11 cellular contexts compared by ENCODE assay signal in genomic region chr6:166541876-166542579, GRCh38. TPM values are rescaled to one million over a fixed set of nuclear protein-coding genes. Genes with fewer than 3 reads are reported as not detected.
A peak's percentile ranks its signal among the peaks of the same experiment; 100 is the strongest.
DNase-seq lines count a peak whose midpoint lies in the region; ATAC-seq and TF ChIP-seq lines count a peak whose summit lies in the region.
"Had no signal": no experiment of that assay in that cellular context is flagged by ENCODE, and none has a peak within 500 bp of the region (broad histone marks: within the 10 kb centered on the region; RNA-seq: fewer than 3 reads in every experiment).

No MANE protein-coding gene starts in this region.

- H3K4me1 Mint-ChIP-seq in activated CD8-positive, alpha-beta memory T cell treated with anti-CD3 and anti-CD28 coated beads, Interleukin-2, amount 10 ng/mL, durations not matched to agents 7 days and 5 days, result peaks cover 36% of the 10 kb centered on the region

- no peak for TF ChIP-seq RAD21 in IMR-90 (IDR thresholded peaks at IDR 0.05; ENCODE audit: low read length)

- H2BK20ac ChIP-seq in IMR-90 (ENCODE audit: low read depth, low read length), result no peak overlapping the region

- no peak overlapping the region for H3K4me2 ChIP-seq in IMR-90 (ENCODE audit: low read depth, low read length)
- H3K4me2 ChIP-seq: smooth muscle cell had no signal

- peak; percentile 25 for ATAC-seq in activated CD8-positive, alpha-beta memory T cell treated with anti-CD3 and anti-CD28 coated beads, Interleukin-2, amount 10 ng/mL, durations not matched to agents 7 days and 5 days
- peak; percentile 69 for ATAC-seq in IMR-90 (ENCODE audit: low read depth)
- peak; percentile 52 for ATAC-seq in sciatic nerve

- peaks cover 5% of the 10 kb centered on the region for H3K36me3 Mint-ChIP-seq in activated CD8-positive, alpha-beta memory T cell treated with anti-CD3 and anti-CD28 coated beads, Interleukin-2, amount 10 ng/mL, durations not matched to agents 7 days and 5 days

- 50% methylated on average over 1 of the region's 12 CpGs; no CpG with 5 or more reads in 1 of the 2 experiments for WGBS in IMR-90 (ENCODE audit: extremely low coverage in 2 of 2, insufficient read length in 1 of 2), 2 experiments

- H4K91ac ChIP-seq in IMR-90 (ENCODE audit: insufficient read depth, low read depth, low read length), result no peak overlapping the region

- in situ Hi-C loops in IMR-90 (cut with MboI; ENCODE audit: low sequenced_read_pairs), result no loop called here

- no peak overlapping the region for H3K56ac ChIP-seq in IMR-90 (ENCODE audit: extremely low read depth, insufficient read depth, low read length)

- POLR2A ChIA-PET in IMR-90 (lab: Charles Lee; ENCODE audit: unreplicated experiment), result interaction anchor here (0.6 kb wide), 1 partner anchor 22 kb away, joined by 3 read pairs; no protein-coding TSS in a partner anchor

- intact Hi-C loops in IMR-90 (cut with micrococcal nuclease), result no loop called here
- intact Hi-C loops in sciatic nerve (cut with DNase I), result no loop called here

- H2BK120ac ChIP-seq in IMR-90 (ENCODE audit: low read depth, low read length), result no peak overlapping the region

- BruUV-seq in IMR-90 (replicated peaks; lab: Mats Ljungman, UMichigan), result no TSS peak

- no peaks in the 10 kb centered on the region for H3K9me3 Mint-ChIP-seq in activated CD8-positive, alpha-beta memory T cell treated with anti-CD3 and anti-CD28 coated beads, Interleukin-2, amount 10 ng/mL, durations not matched to agents 7 days and 5 days (ENCODE audit: low read depth)

- CTCF ChIA-PET in activated CD8-positive, alpha-beta memory T cell treated with anti-CD3 and anti-CD28 coated beads, Interleukin-2, amount 10 ng/mL, durations not matched to agents 7 days and 5 days (lab: Charles Lee), result interaction anchor here (0.9 kb wide), 1 partner anchor 25 kb away, joined by 3 read pairs; no protein-coding TSS in a partner anchor
- CTCF ChIA-PET in IMR-90 (lab: Yijun Ruan, JAX), result no interaction called here

- no peaks in the 10 kb centered on the region for H3K27me3 Mint-ChIP-seq in activated CD8-positive, alpha-beta memory T cell treated with anti-CD3 and anti-CD28 coated beads, Interleukin-2, amount 10 ng/mL, durations not matched to agents 7 days and 5 days

- no peaks in the 10 kb centered on the region for H3K27me3 ChIP-seq in IMR-90 (ENCODE audit: control insufficient read depth, insufficient read depth, low read length)
- H3K27me3 ChIP-seq: tibial artery had no signal

- H3K14ac ChIP-seq in IMR-90 (replicated peaks; ENCODE audit: low read depth, low read length), result no peak overlapping the region

- H3K36me3 ChIP-seq in IMR-90 (ENCODE audit: control insufficient read depth, insufficient read depth, low read length), result peaks cover 17% of the 10 kb centered on the region
- H3K36me3 ChIP-seq: tibial artery had no signal

- H3K4me3 ChIP-seq in IMR-90 (ENCODE audit: insufficient read depth, low read depth, low read length), result no peak overlapping the region
- H3K4me3 ChIP-seq in choroid plexus epithelial cell (ENCODE audit: low read depth, low read length), result no peak overlapping the region
- H3K4me3 ChIP-seq: smooth muscle cell, tibial artery had no signal

- H3K27ac ChIP-seq in IMR-90 (ENCODE audit: insufficient read depth, low read length), result no peak overlapping the region
- H3K27ac ChIP-seq: tibial artery had no signal

- peaks cover 17% of the 10 kb centered on the region; the same call in 1 of the 2 replicates for H4K20me1 ChIP-seq in IMR-90 (ENCODE audit: insufficient read depth, low read length)

- no peak overlapping the region for H2AK5ac ChIP-seq in IMR-90 (ENCODE audit: low read depth, low read length)

- H2AK9ac ChIP-seq in IMR-90 (replicated peaks; ENCODE audit: low read depth, low read length, poor library complexity), result no peak overlapping the region

- no peak overlapping the region for H2BK5ac ChIP-seq in IMR-90 (ENCODE audit: low read depth, low read length, poor library complexity, severe bottlenecking)

- no peak overlapping the region for H4K5ac ChIP-seq in IMR-90 (ENCODE audit: low read depth, low read length)

- no peak overlapping the region for H3K18ac ChIP-seq in IMR-90 (ENCODE audit: low read depth, low read length)

- H3K4me3 Mint-ChIP-seq in activated CD8-positive, alpha-beta memory T cell treated with anti-CD3 and anti-CD28 coated beads, Interleukin-2, amount 10 ng/mL, durations not matched to agents 7 days and 5 days, result peak overlapping the region; percentile 70

- H3K23ac ChIP-seq in IMR-90 (ENCODE audit: low read depth, low read length), result no peak overlapping the region

- H3K9me1 ChIP-seq in IMR-90 (ENCODE audit: insufficient read depth, low read length), result peaks cover 12% of the 10 kb centered on the region; the same call in 1 of the 2 replicates

- H3K27ac Mint-ChIP-seq in activated CD8-positive, alpha-beta memory T cell treated with anti-CD3 and anti-CD28 coated beads, Interleukin-2, amount 10 ng/mL, durations not matched to agents 7 days and 5 days, result peak overlapping the region; percentile 93

- no peaks in the 10 kb centered on the region for H3K9me3 ChIP-seq in IMR-90 (ENCODE audit: control insufficient read depth, insufficient read depth, low read length)

- TF ChIP-seq CTCF in IMR-90 (conservative IDR thresholded peaks at IDR 0.05; ENCODE audit: low read depth, low read length) (no peak), choroid plexus epithelial cell (conservative IDR thresholded peaks at IDR 0.05; ENCODE audit: low read depth, low read length) (no peak)

- no peak overlapping the region for H2AFZ ChIP-seq in IMR-90 (replicated peaks; ENCODE audit: low read length, poor library complexity)

- TF ChIP-seq POLR2A in IMR-90 (IDR thresholded peaks at IDR 0.05; ENCODE audit: low read depth, low read length), result no peak

- no peak overlapping the region for H3K4ac ChIP-seq in IMR-90 (ENCODE audit: low read depth, low read length)

- DNase-seq in activated CD8-positive, alpha-beta memory T cell treated with anti-CD3 and anti-CD28 coated beads, Interleukin-2, amount 10 ng/mL, durations not matched to agents 7 days and 5 days, result peak; percentile 47
- DNase-seq in activated CD8-positive, alpha-beta memory T cell treated with anti-CD3 and anti-CD28 coated beads, Interleukin-2, amount 50 U/mL, for 4 hours, result no peak
- DNase-seq in IMR-90 (peak; percentile 21), choroid plexus epithelial cell (ENCODE audit: low read depth) (peak; percentile 26), sciatic nerve (ENCODE audit: low spot score) (no peak), GM03348 (ENCODE audit: low spot score) (no peak), RKO (ENCODE audit: low spot score) (no peak), medulla oblongata (ENCODE audit: extremely low spot score) (no peak)
- DNase-seq: NCI-H1417 had no signal

- H4K8ac ChIP-seq in IMR-90 (ENCODE audit: low read depth in 2 of 2, low read length in 2 of 2), result no peak overlapping the region

- H2BK15ac ChIP-seq in IMR-90 (ENCODE audit: low read depth, low read length), result no peak overlapping the region

- H3K79me1 ChIP-seq in IMR-90 (ENCODE audit: low read depth in 1 of 2, low read length in 2 of 2), result peaks cover 13 to 31% of the 10 kb centered on the region in 2 experiments; a peak in 3 of 4 replicates

- peaks cover 5% of the 10 kb centered on the region; the same call in 1 of the 2 replicates for H3K4me1 ChIP-seq in IMR-90 (ENCODE audit: control insufficient read depth, insufficient read depth, low read length)
- H3K4me1 ChIP-seq: tibial artery had no signal

- dilution Hi-C loops in IMR-90 (cut with HindIII; ENCODE audit: low sequenced_read_pairs, unreplicated experiment), result no loop called here

- H3K9ac ChIP-seq in IMR-90 (ENCODE audit: low read depth, low read length), result no peak overlapping the region

TF ChIP-seq in IMR-90, 13 proteins besides CTCF, POLR2A, EP300 and RAD21:
- TF ChIP-seq RCOR1 (IDR thresholded peaks at IDR 0.05; ENCODE audit: insufficient replicate concordance, low read length), result no peak
- TF ChIP-seq MXI1 (IDR thresholded peaks at IDR 0.05; ENCODE audit: borderline replicate concordance, low read depth, low read length), result no peak
- no peak for TF ChIP-seq NFE2L2 (IDR thresholded peaks at IDR 0.05; ENCODE audit: low read depth, low read length)
- TF ChIP-seq CHD1 (IDR thresholded peaks at IDR 0.05; ENCODE audit: low read depth, low read length), result no peak
- no peak for TF ChIP-seq MAFK (IDR thresholded peaks at IDR 0.05; ENCODE audit: low read depth, low read length)
- no peak for TF ChIP-seq FOS (IDR thresholded peaks at IDR 0.05; ENCODE audit: low read depth, low read length)
- no peak for TF ChIP-seq CEBPB (IDR thresholded peaks at IDR 0.05; ENCODE audit: low read depth, low read length)
- no peak for TF ChIP-seq SMC3 (IDR thresholded peaks at IDR 0.05; ENCODE audit: low read depth, low read length)
- TF ChIP-seq BHLHE40 (IDR thresholded peaks at IDR 0.05; ENCODE audit: low read depth, low read length), result no peak
- no peak for TF ChIP-seq USF2 (IDR thresholded peaks at IDR 0.05; ENCODE audit: low read depth, low read length)
- TF ChIP-seq RFX5 (IDR thresholded peaks at IDR 0.05; ENCODE audit: low read depth, low read length), result no peak
- no peak for TF ChIP-seq MAZ (IDR thresholded peaks at IDR 0.05; ENCODE audit: borderline replicate concordance, low read depth, low read length)
- no peak for TF ChIP-seq ELK1 (IDR thresholded peaks at IDR 0.05; ENCODE audit: borderline replicate concordance, low read depth, low read length)

RNA-seq across cellular contexts. Expression of gene RAMACL, which starts 44.5 kb away (rescaled TPM):
- under 1 TPM; 0.14 to 0.29 TPM for total RNA-seq in activated CD8-positive, alpha-beta memory T cell treated with anti-CD3 and anti-CD28 coated beads, Interleukin-2, amount 10 ng/mL, durations not matched to agents 7 days and 5 days
- total RNA-seq in IMR-90 (2012; rRNA removed) (0.90 and 1.1 TPM in 2 replicates), sciatic nerve (4.3 TPM)
- polyA plus RNA-seq in IMR-90 (2012; rRNA removed), result 0.17 and 0.46 TPM in 2 replicates
- polyA plus RNA-seq in IMR-90 (2012; cell fraction: cytosol; rRNA removed), result 0.02 and 0.03 TPM in 2 replicates
- 0.17 and 0.94 TPM in 2 replicates for polyA plus RNA-seq in IMR-90 (2012; cell fraction: nucleus; rRNA removed; ENCODE audit: low replicate concordance)

Comparison
In these comparisons a context has a peak if more than half of its experiments do, and no peak if none do; other contexts are left out.
1. DNase-seq: peak in activated CD8-positive, alpha-beta memory T cell treated with anti-CD3 and anti-CD28 coated beads, Interleukin-2, amount 10 ng/mL, durations not matched to agents 7 days and 5 days (single experiment), IMR-90 (single experiment) and choroid plexus epithelial cell (single experiment); none in activated CD8-positive, alpha-beta memory T cell treated with anti-CD3 and anti-CD28 coated beads, Interleukin-2, amount 50 U/mL, for 4 hours (single experiment), sciatic nerve (single experiment), GM03348 (single experiment), RKO (single experiment) and medulla oblongata (single experiment).
2. Peak in every context shown above with its lines, with median percentiles within 50 percentile points of each other: ATAC-seq.